14 cellular contexts compared by ENCODE assay signal in the genomic region with DNA sequence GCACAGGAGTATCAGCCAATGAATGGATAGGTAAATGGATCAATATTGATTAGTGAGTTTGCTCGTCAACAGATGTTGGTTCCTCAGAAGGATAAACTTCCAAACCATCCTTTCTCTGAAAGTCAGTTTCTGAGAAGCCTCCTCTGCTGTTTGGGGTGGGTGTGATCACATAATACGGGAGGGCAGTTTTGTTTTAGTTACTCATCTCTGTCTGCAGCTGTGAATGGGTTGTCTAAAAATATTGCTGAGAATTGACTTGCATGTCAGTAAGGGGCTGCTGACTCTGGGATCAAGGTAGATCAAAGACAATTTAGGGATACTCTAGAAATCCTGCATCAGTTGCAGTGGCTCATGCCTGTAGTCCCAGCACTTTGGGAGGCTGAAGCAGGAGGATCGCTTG.
"Had no signal": no experiment of that assay in that cellular context is flagged by ENCODE, and none has a peak within 500 bp of the region (broad histone marks: within the 10 kb centered on the region; RNA-seq: fewer than 3 reads in every experiment).

No MANE protein-coding gene starts in this region.

- H3K9me3 Mint-ChIP-seq: activated T-cell treated with anti-CD3 and anti-CD28 coated beads, Interleukin-2, amount 50 U/mL, for 24 hours; nephron; T-cell had no signal

- DNase-seq: activated T-cell treated with anti-CD3 and anti-CD28 coated beads, Interleukin-2, amount 50 U/mL, for 24 hours; foreskin melanocyte; heart left ventricle; islet precursor cell; mucosa of descending colon; psoas muscle; right lobe of liver; stimulated activated CD4-positive, alpha-beta T cell treated with anti-CD3 and anti-CD28 coated beads, Interleukin-2, amount 100 ng/mL, for 24 hours; stimulated activated naive CD4-positive, alpha-beta T cell treated with Interleukin-2 at 50 U/mL for 16 hours; T-cell had no signal

- ATAC-seq: activated CD4-positive, CD25-positive, alpha-beta regulatory T cell treated with anti-CD3 and anti-CD28 coated beads, Interleukin-2, amount 50 U/mL, for 24 hours; heart left ventricle; left lobe of liver; mucosa of descending colon; psoas muscle; right lobe of liver; Right ventricle myocardium inferior; T-cell had no signal

- H3K4me1 Mint-ChIP-seq: nephron had no signal

- H3K27me3 Mint-ChIP-seq: activated T-cell treated with anti-CD3 and anti-CD28 coated beads, Interleukin-2, amount 50 U/mL, for 24 hours; T-cell had no signal

- H3K27ac Mint-ChIP-seq: activated T-cell treated with anti-CD3 and anti-CD28 coated beads, Interleukin-2, amount 50 U/mL, for 24 hours; nephron had no signal

- H3K4me3 Mint-ChIP-seq: activated T-cell treated with anti-CD3 and anti-CD28 coated beads, Interleukin-2, amount 50 U/mL, for 24 hours; nephron had no signal
